ENCODE assay signal across 9 cellular contexts in genomic region chr14:97218713-97219355, GRCh38.
DNase-seq lines count a peak whose midpoint lies in the region; ATAC-seq and TF ChIP-seq lines count a peak whose summit lies in the region.
"Had no signal": no experiment of that assay in that cellular context is flagged by ENCODE, and none has a peak within 500 bp of the region (broad histone marks: within the 10 kb centered on the region; RNA-seq: fewer than 3 reads in every experiment).

No MANE protein-coding gene starts in this region.

- TF ChIP-seq POLR2A in thyroid gland (IDR thresholded peaks at IDR 0.05), result no peak

- no peaks in the 10 kb centered on the region for H3K4me1 ChIP-seq in mucosa of descending colon (ENCODE audit: low read depth)
- peaks cover 8 to 12% of the 10 kb centered on the region in 2 donors for H3K4me1 ChIP-seq in thyroid gland

- no peak overlapping the region for H3K27ac ChIP-seq in thyroid gland

- TF ChIP-seq CTCF in mucosa of descending colon (IDR thresholded peaks at IDR 0.05) (no peak), thyroid gland (IDR thresholded peaks at IDR 0.05) (no peak)

- no peaks in the 10 kb centered on the region for H3K36me3 ChIP-seq in mucosa of descending colon (ENCODE audit: low read depth)
- no peaks in the 10 kb centered on the region for H3K36me3 ChIP-seq in thyroid gland

- H3K27me3 ChIP-seq in thyroid gland, result no peaks in the 10 kb centered on the region

- WGBS in thyroid gland, 2 donors, result 1 to 2% methylated on average over 29 to 41 of the region's 49 CpGs

- peak; percentile 29 for DNase-seq in activated gamma-delta T cell treated with Interleukin-2 at 50 U/mL for 16 hours
- DNase-seq in activated gamma-delta T cell (lab: John Stamatoyannopoulos, UW), result no peak
- DNase-seq in astrocyte of the hippocampus (ENCODE audit: low read depth, low spot score), result peak; percentile 54
- peak in 2 of 3 donors; percentile 2 to 22 for DNase-seq in mucosa of descending colon
- peak; percentile 17 to 30 for DNase-seq in thyroid gland
- no peak for DNase-seq in NCI-H1694 treated with DMSO at 0.1 percent for 48 hours (lab: John Stamatoyannopoulos, UW)
- no peak for DNase-seq in SHP77 (lab: John Stamatoyannopoulos, UW)

- ATAC-seq in mucosa of descending colon (peak; percentile 23), HG03039 (IDR thresholded peaks at IDR 0.05; ENCODE audit: unreplicated experiment) (no peak)
- ATAC-seq: left colon had no signal

- no peak overlapping the region for H3K4me3 ChIP-seq in mucosa of descending colon
- peak overlapping the region in 2 of 3 donors; percentile 17 to 25 for H3K4me3 ChIP-seq in thyroid gland (replicated peaks in 1 of 3)

- H3K9me3 ChIP-seq in mucosa of descending colon (no peaks in the 10 kb centered on the region), thyroid gland (no peaks in the 10 kb centered on the region)

- intact Hi-C loops in mucosa of descending colon (cut with DNase I, micrococcal nuclease) (no loop called here), thyroid gland (cut with DNase I) (no loop called here)

Comparison
In these comparisons a context has a peak if more than half of its experiments do, and no peak if none do; other contexts are left out.
1. DNase-seq: peak in activated gamma-delta T cell treated with Interleukin-2 at 50 U/mL for 16 hours (single experiment), astrocyte of the hippocampus (single experiment), mucosa of descending colon (2 of 3) and thyroid gland (2 of 2); none in activated gamma-delta T cell (single experiment), NCI-H1694 treated with DMSO at 0.1 percent for 48 hours (single experiment) and SHP77 (0 of 2).